16 cellular contexts compared by ENCODE assay signal in genomic region chr14:33505963-33506329, GRCh38.
DNase-seq lines count a peak whose midpoint lies in the region; ATAC-seq and TF ChIP-seq lines count a peak whose summit lies in the region.
"Had no signal": no experiment of that assay in that cellular context is flagged by ENCODE, and none has a peak within 500 bp of the region (broad histone marks: within the 10 kb centered on the region; RNA-seq: fewer than 3 reads in every experiment).

No MANE protein-coding gene starts in this region.

- intact Hi-C loops in PC-3 (cut with micrococcal nuclease): no loop called here

- peak overlapping the region; percentile 5; the same call in 1 of the 2 replicates for H2AFZ ChIP-seq in PC-3 (ENCODE audit: low read length)

- H3K9ac ChIP-seq in PC-3 (ENCODE audit: low read length): no peak overlapping the region; the same call in 1 of the 2 replicates
- H3K9ac ChIP-seq: BLaER1 had no signal

- peak; percentile 94 for ATAC-seq in PC-3
- no peak for ATAC-seq in foreskin keratinocyte
- ATAC-seq: HCT116 had no signal

- no peaks in the 10 kb centered on the region for H3K9me2 ChIP-seq in PC-3 (replicated peaks; ENCODE audit: low read length)

- CTCF ChIA-PET in PC-3 (lab: Charles Lee): no interaction called here

- H3K4me3 ChIP-seq in LNCaP clone FGC (ENCODE audit: low read depth, low read length) (no peak overlapping the region), PC-3 (ENCODE audit: low read length) (no peak overlapping the region)
- H3K4me3 ChIP-seq: BLaER1 had no signal

- no TSS peak for BruUV-seq in PC-3 (replicated peaks; lab: Mats Ljungman, UMichigan)

- H3K27me3 ChIP-seq in PC-3 (ENCODE audit: low read length): no peaks in the 10 kb centered on the region
- H3K27me3 ChIP-seq in foreskin keratinocyte: peaks cover 5% of the 10 kb centered on the region

- in situ Hi-C loops in GM13977 (cut with MboI; ENCODE audit: low pct_unique_long_range_greater_than_20kb, low sequenced_read_pairs, unreplicated experiment): no loop called here

- H3K9me3 ChIP-seq in PC-3 (ENCODE audit: low read length): no peaks in the 10 kb centered on the region
- H3K9me3 ChIP-seq: BLaER1 had no signal

- POLR2A ChIA-PET in PC-3 (lab: Charles Lee; ENCODE audit: unreplicated experiment): no interaction called here

- DNase-seq in DMS153 (lab: John Stamatoyannopoulos, UW) (peak; percentile 36), DMS153 treated with DMSO at 0.1 percent for 48 hours (lab: John Stamatoyannopoulos, UW; ENCODE audit: unreplicated experiment) (no peak), LNCaP clone FGC (ENCODE audit: low read depth) (peak; percentile 57), PC-3 (peak; percentile 80), foreskin keratinocyte (no peak), hippocampal formation (lab: John Stamatoyannopoulos, UW) (no peak), GM13977 (ENCODE audit: low spot score) (no peak)
- DNase-seq: 8988T; CD4-positive, alpha-beta memory T cell; DMS79 treated with DMSO at 0.1 percent for 48 hours; GF-D8; GOT3; H7; KG1 had no signal

- H3K27ac ChIP-seq in PC-3 (ENCODE audit: low read length): peak overlapping the region; percentile 57
- H3K27ac ChIP-seq in foreskin keratinocyte: no peak overlapping the region
- H3K27ac ChIP-seq: BLaER1 had no signal

- TF ChIP-seq CTCF in LNCaP clone FGC (IDR thresholded peaks at IDR 0.05; ENCODE audit: control insufficient read depth, extremely low read depth, insufficient read depth): no peak
- TF ChIP-seq CTCF in PC-3 (conservative IDR thresholded peaks at IDR 0.05; ENCODE audit: low read depth, low read length): no peak
- no peak for TF ChIP-seq CTCF in foreskin keratinocyte (conservative IDR thresholded peaks at IDR 0.05)
- TF ChIP-seq CTCF in GM13977 (IDR thresholded peaks at IDR 0.05; ENCODE audit: extremely low read depth, insufficient read depth, missing control alignments): no peak

- H3F3A ChIP-seq in PC-3 (ENCODE audit: low read length, unreplicated experiment): no peaks in the 10 kb centered on the region

- no peaks in the 10 kb centered on the region for H4K20me1 ChIP-seq in PC-3 (ENCODE audit: low read length)
- H4K20me1 ChIP-seq: BLaER1 had no signal

- no peaks in the 10 kb centered on the region for H3K36me3 ChIP-seq in PC-3 (ENCODE audit: low read depth, low read length)
- H3K36me3 ChIP-seq: BLaER1 had no signal

- H3K79me2 ChIP-seq in PC-3 (ENCODE audit: low read length): no peaks in the 10 kb centered on the region

- peak overlapping the region; percentile 16 for H3K4me2 ChIP-seq in PC-3 (ENCODE audit: low read length)
- H3K4me2 ChIP-seq: BLaER1 had no signal

- H3K4me1 ChIP-seq in PC-3 (ENCODE audit: insufficient read depth, low read length): peaks cover 29% of the 10 kb centered on the region
- no peaks in the 10 kb centered on the region for H3K4me1 ChIP-seq in foreskin keratinocyte
- H3K4me1 ChIP-seq: BLaER1 had no signal

Comparison
In these comparisons a context has a peak if more than half of its experiments do, and no peak if none do; other contexts are left out.
1. DNase-seq: peak in DMS153 (single experiment), LNCaP clone FGC (single experiment) and PC-3 (single experiment); none in DMS153 treated with DMSO at 0.1 percent for 48 hours (single experiment), foreskin keratinocyte (0 of 2), hippocampal formation (0 of 2) and GM13977 (single experiment).